ENCODE assay signal across 8 cellular contexts in genomic region chrX:69222103-69223090, GRCh38. TPM values are rescaled to one million over a fixed set of nuclear protein-coding genes. Genes with fewer than 3 reads are reported as not detected.
DNase-seq lines count a peak whose midpoint lies in the region; ATAC-seq and TF ChIP-seq lines count a peak whose summit lies in the region.

No MANE protein-coding gene starts in this region.

- in situ Hi-C loops in mammary epithelial cell (cut with MboI; ENCODE audit: low sequenced_read_pairs in 2 of 2), result loop anchor here in 1 of 2 donors (10.0 kb wide), 1 partner anchor 488 kb away; no protein-coding TSS in a partner anchor

- H3K9me3 ChIP-seq in CD4-positive, alpha-beta memory T cell (ENCODE audit: control insufficient read depth in 1 of 2, low read length in 2 of 2), result no peaks in the 10 kb centered on the region
- H3K9me3 ChIP-seq in WERI-Rb-1 (ENCODE audit: severe bottlenecking), result no peaks in the 10 kb centered on the region
- H3K9me3 ChIP-seq in mammary epithelial cell (replicated peaks; ENCODE audit: insufficient read depth, low read length), result no peaks in the 10 kb centered on the region

- no peak overlapping the region for H3K27ac Mint-ChIP-seq in CD4-positive, alpha-beta memory T cell

- dilution Hi-C loops in mammary epithelial cell (cut with HindIII; ENCODE audit: low sequenced_read_pairs), result loop anchor here (5.0 kb wide), 1 partner anchor 70 kb away; no protein-coding TSS in a partner anchor

- H3K27me3 ChIP-seq in CD4-positive, alpha-beta memory T cell (ENCODE audit: insufficient read depth, low read length), result no peaks in the 10 kb centered on the region
- peaks cover 10% of the 10 kb centered on the region for H3K27me3 ChIP-seq in WERI-Rb-1 (ENCODE audit: insufficient read depth, low read depth, severe bottlenecking)
- no peaks in the 10 kb centered on the region for H3K27me3 ChIP-seq in mammary epithelial cell (ENCODE audit: insufficient read depth, low read length)

- no peaks in the 10 kb centered on the region for H3K9me3 Mint-ChIP-seq in CD4-positive, alpha-beta memory T cell

- no TSS peak for BruUV-seq in mammary epithelial cell (replicated peaks; lab: Mats Ljungman, UMichigan)

- WGBS in mammary epithelial cell (ENCODE audit: low coverage, missing lambda C conversion rate), result 15% methylated on average over 7 of the region's 12 CpGs

- peak; percentile 85 for TF ChIP-seq CTCF in WERI-Rb-1 (IDR thresholded peaks at IDR 0.05; ENCODE audit: low read depth, low read length)
- TF ChIP-seq CTCF in mammary epithelial cell (conservative IDR thresholded peaks at IDR 0.05 in 1 of 2, IDR thresholded peaks at IDR 0.05 in 1 of 2; ENCODE audit: extremely low read depth in 1 of 2, insufficient read depth in 1 of 2, low read depth in 1 of 2, low read length in 2 of 2), result peak; percentile 63 to 89

- intact Hi-C loops in CD4-positive, alpha-beta memory T cell (cut with micrococcal nuclease), result loop anchor here (1.0 kb wide), 4 partner anchors 64 to 489 kb away; no protein-coding TSS in a partner anchor
- intact Hi-C loops in mammary epithelial cell (cut with micrococcal nuclease), result loop anchor here (1.0 to 2.0 kb wide), 10 partner anchors 64 to 489 kb away; no protein-coding TSS in a partner anchor

- peaks cover 0 to 1% of the 10 kb centered on the region in 2 donors for H3K27me3 Mint-ChIP-seq in CD4-positive, alpha-beta memory T cell

- H3K9ac ChIP-seq in mammary epithelial cell (ENCODE audit: insufficient read depth, low read length), result no peak overlapping the region

- no peaks in the 10 kb centered on the region for H3K4me1 ChIP-seq in CD4-positive, alpha-beta memory T cell (ENCODE audit: insufficient read depth, low read length)
- H3K4me1 ChIP-seq in mammary epithelial cell (ENCODE audit: insufficient read depth, low read length), result no peaks in the 10 kb centered on the region

- H2AFZ ChIP-seq in mammary epithelial cell (ENCODE audit: low read depth, low read length), result peak overlapping the region; percentile 7

- CTCF ChIA-PET in CD4-positive, alpha-beta memory T cell (lab: Charles Lee; ENCODE audit: partially characterized antibody), result interaction anchor here (0.6 to 8.1 kb wide), 24 partner anchors 8 to 491 kb away, joined by 3 to 135 read pairs (median 4); partner anchors contain the start of gene EFNB1
- CTCF ChIA-PET in mammary epithelial cell (lab: Charles Lee; ENCODE audit: low non-redundant PET), result interaction anchor here (0.7 to 1.3 kb wide), 2 partner anchors 394 to 400 kb away, joined by 4 to 12 read pairs; partner anchors contain the start of gene EFNB1

- H3K4me3 ChIP-seq in CD4-positive, alpha-beta memory T cell (ENCODE audit: low read length in 2 of 2), result no peak overlapping the region
- H3K4me3 ChIP-seq in WERI-Rb-1 (ENCODE audit: low read depth, low read length) (no peak overlapping the region), mammary epithelial cell (replicated peaks in 1 of 3; ENCODE audit: insufficient read depth in 1 of 3, low read depth in 2 of 3, low read length in 3 of 3) (no peak overlapping the region)

- H3K4me1 Mint-ChIP-seq in CD4-positive, alpha-beta memory T cell, result no peaks in the 10 kb centered on the region

- POLR2A ChIA-PET in CD4-positive, alpha-beta memory T cell (lab: Charles Lee; ENCODE audit: partially characterized antibody), result interaction anchor here (1.7 kb wide), 1 partner anchor 395 kb away, joined by 6 read pairs; no protein-coding TSS in a partner anchor

- peak; percentile 69 for ATAC-seq in GM21529 (IDR thresholded peaks at IDR 0.05; ENCODE audit: unreplicated experiment)

- H3K36me3 ChIP-seq in CD4-positive, alpha-beta memory T cell (ENCODE audit: insufficient read depth, low read length), result no peaks in the 10 kb centered on the region
- H3K36me3 ChIP-seq in WERI-Rb-1 (no peaks in the 10 kb centered on the region), mammary epithelial cell (ENCODE audit: insufficient read depth, low read length) (no peaks in the 10 kb centered on the region)

- no peak overlapping the region for H3K4me3 Mint-ChIP-seq in CD4-positive, alpha-beta memory T cell

- no peaks in the 10 kb centered on the region for H3K79me2 ChIP-seq in mammary epithelial cell (ENCODE audit: insufficient read depth, low read length)

- no peaks in the 10 kb centered on the region for H4K20me1 ChIP-seq in mammary epithelial cell (ENCODE audit: insufficient read depth, low read length)

- peak; percentile 60 to 69 (median 66) for DNase-seq in CD4-positive, alpha-beta memory T cell
- DNase-seq in NCI-H2029 treated with DMSO at 0.1 percent for 48 hours (lab: John Stamatoyannopoulos, UW), result peak; percentile 27
- DNase-seq in WERI-Rb-1, result peak; percentile 71
- DNase-seq in mammary epithelial cell, result peak; percentile 64
- DNase-seq in inferior parietal cortex (ENCODE audit: extremely low spot score), result peak; percentile 74
- DNase-seq in stimulated activated CD4-positive, alpha-beta T cell treated with anti-CD3 and anti-CD28 coated beads, Interleukin-15, amount 100 ng/mL, for 48 hours (ENCODE audit: low read depth in 2 of 2), result peak; percentile 54 to 71
- DNase-seq in GOT3 (lab: John Stamatoyannopoulos, UW), result no peak

- H3K27ac ChIP-seq in CD4-positive, alpha-beta memory T cell (ENCODE audit: low read depth, low read length), result no peak overlapping the region
- H3K27ac ChIP-seq in WERI-Rb-1, result no peak overlapping the region
- peak overlapping the region; percentile 24 for H3K27ac ChIP-seq in mammary epithelial cell (ENCODE audit: insufficient read depth, low read depth, low read length)

- no peak overlapping the region for H3K4me2 ChIP-seq in mammary epithelial cell (ENCODE audit: insufficient read depth, low read depth, low read length)

- H3K36me3 Mint-ChIP-seq in CD4-positive, alpha-beta memory T cell, result no peaks in the 10 kb centered on the region

RNA-seq across cellular contexts. Expression of gene PJA1, which starts 57.1 kb away (rescaled TPM):
- total RNA-seq in CD4-positive, alpha-beta memory T cell, result 10 to 100 TPM; 23.9 to 27.1 TPM
- polyA plus RNA-seq in CD4-positive, alpha-beta memory T cell, result 10 to 100 TPM; 37.3 to 44.1 TPM
- total RNA-seq in mammary epithelial cell, result 10 to 100 TPM; 21.2 to 32.9 TPM
- 17.0 TPM for polyA plus RNA-seq in mammary epithelial cell
- 20.2 TPM for polyA minus RNA-seq in mammary epithelial cell
